ENCODE assay signal across 9 cellular contexts in the genomic region with DNA sequence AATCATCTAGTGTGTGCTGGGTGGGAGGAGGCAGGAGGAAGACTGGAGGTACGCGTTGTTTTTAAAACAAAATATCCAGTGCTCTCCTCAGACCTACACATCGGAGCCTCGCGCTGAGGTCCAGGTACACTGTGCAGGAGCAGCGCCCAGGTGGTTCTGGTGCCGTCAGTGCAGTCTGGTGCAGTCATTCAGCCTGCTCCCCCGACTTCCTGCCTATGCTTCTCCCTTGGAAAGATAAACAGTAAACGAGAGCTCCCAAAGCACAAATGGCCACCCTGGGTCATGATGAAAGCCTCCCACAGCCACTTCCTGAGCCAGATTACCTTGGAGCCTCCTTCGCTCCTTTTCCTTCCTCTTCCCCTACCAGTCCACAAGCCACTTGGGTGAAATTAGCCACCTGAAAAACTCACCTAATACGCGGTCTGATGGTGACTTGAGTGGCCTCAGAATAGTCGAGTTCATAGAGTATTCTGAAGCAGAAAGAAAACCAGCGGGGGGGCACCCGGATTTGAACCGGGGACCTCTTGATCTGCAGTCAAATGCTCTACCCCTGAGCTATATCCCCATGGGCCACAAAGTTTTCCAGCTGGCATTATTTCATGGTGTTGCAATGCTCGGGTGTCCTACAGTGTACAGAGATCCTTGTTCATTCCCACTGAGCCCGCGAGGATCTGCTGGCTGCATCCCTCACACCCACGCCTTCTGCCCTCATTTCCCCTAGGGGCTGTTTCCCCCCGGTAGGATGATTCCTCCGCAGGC.
DNase-seq lines count a peak whose midpoint lies in the region; ATAC-seq and TF ChIP-seq lines count a peak whose summit lies in the region.
"Had no signal": no experiment of that assay in that cellular context is flagged by ENCODE, and none has a peak within 500 bp of the region (broad histone marks: within the 10 kb centered on the region; RNA-seq: fewer than 3 reads in every experiment).

No MANE protein-coding gene starts in this region.

- no peaks in the 10 kb centered on the region for H3K79me1 ChIP-seq in H9 (ENCODE audit: insufficient read depth, low read depth, low read length, poor library complexity, severe bottlenecking)

- no peak overlapping the region for H2AK5ac ChIP-seq in H9 (ENCODE audit: insufficient read length, low read length)

- no peak overlapping the region for H2BK20ac ChIP-seq in H9 (ENCODE audit: low read depth, low read length, poor library complexity, severe bottlenecking)

- no peak for TF ChIP-seq EP300 in stomach (IDR thresholded peaks at IDR 0.05)

- no peak overlapping the region for H4K8ac ChIP-seq in H9 (replicated peaks; ENCODE audit: insufficient read length, low read depth, low read length)

- H3K56ac ChIP-seq in H9 (ENCODE audit: insufficient read length, low read depth, low read length) = no peak overlapping the region

- intact Hi-C loops in stomach (cut with DNase I; ENCODE audit: low total_unique reads) = no loop called here

- ATAC-seq in GM18868 (IDR thresholded peaks at IDR 0.05; ENCODE audit: unreplicated experiment) (no peak), HG03432 (IDR thresholded peaks at IDR 0.05; ENCODE audit: unreplicated experiment) (no peak), HG02973 (IDR thresholded peaks at IDR 0.05; ENCODE audit: unreplicated experiment) (no peak)

- H3K23me2 ChIP-seq in H9 (ENCODE audit: insufficient read length, low read depth, low read length, poor library complexity, severe bottlenecking) = no peaks in the 10 kb centered on the region

- H3K4ac ChIP-seq in H9 (ENCODE audit: low read depth, low read length) = no peak overlapping the region

- no peak overlapping the region for H3T11ph ChIP-seq in H9 (ENCODE audit: low read length)

- peaks cover 34% of the 10 kb centered on the region for H3K27me3 Mint-ChIP-seq in H9 (ENCODE audit: low read depth)
- peaks cover 41% of the 10 kb centered on the region for H3K27me3 Mint-ChIP-seq in progenitor cell of endocrine pancreas

- H3K4me1 ChIP-seq in H9 (ENCODE audit: insufficient read depth, low read length) = no peaks in the 10 kb centered on the region; the same call in 1 of the 2 replicates
- peaks cover 0 to 19% (median 8%) of the 10 kb centered on the region in 4 donors for H3K4me1 ChIP-seq in stomach

- peak overlapping the region; percentile 25 for H3K18ac ChIP-seq in H9 (ENCODE audit: insufficient read length, low read depth, low read length)

- H3K27me3 ChIP-seq in H9 (ENCODE audit: insufficient read depth, low read length) (no peaks in the 10 kb centered on the region), stomach (peaks cover 0 to 59% (median 30%) of the 10 kb centered on the region in 3 donors)

- no peaks in the 10 kb centered on the region for H4K20me1 ChIP-seq in H9 (ENCODE audit: control insufficient read depth, insufficient read depth, insufficient read length)

- peaks cover 0 to 4% of the 10 kb centered on the region in 2 experiments; a peak in 4 of 5 replicates for H3K9me3 Mint-ChIP-seq in H9
- H3K9me3 Mint-ChIP-seq in progenitor cell of endocrine pancreas (ENCODE audit: low read depth) = no peaks in the 10 kb centered on the region

- no peak overlapping the region for H2BK15ac ChIP-seq in H9 (ENCODE audit: low read depth, low read length)

- H2BK5ac ChIP-seq in H9 (ENCODE audit: insufficient read length, low read length) = no peak overlapping the region

- peak; percentile 90 for DNase-seq in H9
- DNase-seq in NCI-H510A treated with DMSO at 0.1 percent for 48 hours (lab: John Stamatoyannopoulos, UW) = peak; percentile 69
- DNase-seq in epithelial cell of prostate (ENCODE audit: low read depth, low spot score) = peak; percentile 52
- DNase-seq in progenitor cell of endocrine pancreas (ENCODE audit: low spot score, unreplicated experiment) = no peak
- no peak for DNase-seq in stomach

- H3K9ac ChIP-seq in H9 (ENCODE audit: extremely low read depth, insufficient read length, low read length) = no peak overlapping the region

- peak overlapping the region in 2 of 3 experiments; percentile 16 to 52; a peak in 1 of 7 replicates for H3K27ac Mint-ChIP-seq in H9
- H3K27ac Mint-ChIP-seq in progenitor cell of endocrine pancreas = peak overlapping the region; percentile 52
- H3K27ac Mint-ChIP-seq: memory B cell had no signal

- H3K9me3 ChIP-seq in H9 (ENCODE audit: control insufficient read depth, low read depth, low read length) = no peaks in the 10 kb centered on the region
- peaks cover 0 to 14% (median 4%) of the 10 kb centered on the region in 4 donors for H3K9me3 ChIP-seq in stomach

- H3K4me2 ChIP-seq in H9 (ENCODE audit: insufficient read depth, insufficient read length, low read length) = peak overlapping the region; percentile 40

- H3K23ac ChIP-seq in H9 (ENCODE audit: insufficient read length, low read depth, low read length) = no peak overlapping the region

- H2BK120ac ChIP-seq in H9 (ENCODE audit: low read depth, low read length, poor library complexity, severe bottlenecking) = no peak overlapping the region

- H3K36me3 Mint-ChIP-seq in H9 (ENCODE audit: insufficient read depth in 1 of 3, low read depth in 3 of 3) = no peaks in the 10 kb centered on the region; a peak in 2 of 7 replicates
- H3K36me3 Mint-ChIP-seq in progenitor cell of endocrine pancreas (ENCODE audit: insufficient read depth) = no peaks in the 10 kb centered on the region
- H3K36me3 Mint-ChIP-seq: memory B cell had no signal

- H3K79me2 ChIP-seq in H9 (ENCODE audit: insufficient read depth, low read length) = no peaks in the 10 kb centered on the region

- TF ChIP-seq POLR2A in stomach (IDR thresholded peaks at IDR 0.05) = no peak

- H4K91ac ChIP-seq in H9 (ENCODE audit: insufficient read length, low read depth, low read length) = no peak overlapping the region

- H3K4me3 ChIP-seq in stomach = no peak overlapping the region

- H3K4me1 Mint-ChIP-seq in H9 (peaks cover 20 to 21% of the 10 kb centered on the region in 2 experiments), progenitor cell of endocrine pancreas (ENCODE audit: low read depth) (peaks cover 4% of the 10 kb centered on the region)
- H3K4me1 Mint-ChIP-seq: memory B cell had no signal

- H2AFZ ChIP-seq in H9 (ENCODE audit: low read length) = peak overlapping the region; percentile 27

- H3K4me3 Mint-ChIP-seq in H9 = peak overlapping the region; percentile 68 to 82
- H3K4me3 Mint-ChIP-seq in progenitor cell of endocrine pancreas (ENCODE audit: low read depth) = no peak overlapping the region
- H3K4me3 Mint-ChIP-seq: memory B cell had no signal

- no peaks in the 10 kb centered on the region for H3K36me3 ChIP-seq in stomach

- H2BK12ac ChIP-seq in H9 (ENCODE audit: insufficient read length, low read depth, low read length) = no peak overlapping the region

- TF ChIP-seq CTCF in H9 (conservative IDR thresholded peaks at IDR 0.05) = no peak
- no peak for TF ChIP-seq CTCF in progenitor cell of endocrine pancreas (IDR thresholded peaks at IDR 0.05; ENCODE audit: unreplicated experiment)
- no peak for TF ChIP-seq CTCF in stomach (IDR thresholded peaks at IDR 0.05)

- H3K27ac ChIP-seq in H9 (ENCODE audit: insufficient read length, low read depth, low read length) = no peak overlapping the region
- H3K27ac ChIP-seq in epithelial cell of prostate = no peak overlapping the region
- no peak overlapping the region for H3K27ac ChIP-seq in stomach

- H3K14ac ChIP-seq in H9 (ENCODE audit: insufficient read depth, low read length) = 0 out of 2 replicates have a peak overlapping the region, but pooled peaks have one; percentile 6

- H4K5ac ChIP-seq in H9 (ENCODE audit: insufficient read length, low read depth, low read length) = no peak overlapping the region

- WGBS in H9 (ENCODE audit: extremely low coverage, insufficient read length, low lambda C conversion rate) = no CpG with 5 or more reads among the region's 22 CpGs
- 30 to 45% (median 42%) methylated on average over 16 to 22 of the region's 22 CpGs for WGBS in stomach, 5 donors

Comparison
In these comparisons a context has a peak if more than half of its experiments do, and no peak if none do; other contexts are left out.
1. DNase-seq: peak in H9 (single experiment), NCI-H510A treated with DMSO at 0.1 percent for 48 hours (single experiment) and epithelial cell of prostate (single experiment); none in progenitor cell of endocrine pancreas (single experiment) and stomach (single experiment).